Comparison of ENCODE assay signal across 8 cellular contexts in genomic region chr10:11742009-11742778, GRCh38. TPM values are rescaled to one million over a fixed set of nuclear protein-coding genes. Genes with fewer than 3 reads are reported as not detected.
DNase-seq lines count a peak whose midpoint lies in the region; ATAC-seq and TF ChIP-seq lines count a peak whose summit lies in the region.

Gene ECHDC3, plus strand, starts transcription at chr10:11742382. Its CDS starts 195 bp downstream, at chr10:11742577.

- DNase-seq in OCI-M1 (lab: John Stamatoyannopoulos, UW): peak; percentile 14
- peak; percentile 38 for DNase-seq in activated naive CD8-positive, alpha-beta T cell treated with anti-CD3 and anti-CD28 coated beads, Interleukin-2, amount 50 U/mL, for 24 hours
- DNase-seq in heart left ventricle: peak; percentile 68 to 86 (median 80)
- DNase-seq in retinal pigment epithelial cell (ENCODE audit: low read depth): no peak
- no peak for DNase-seq in GOT3 (lab: John Stamatoyannopoulos, UW)
- no peak for DNase-seq in NOMO-1 (lab: John Stamatoyannopoulos, UW; ENCODE audit: unreplicated experiment in 2 of 2)

- H3K9me3 Mint-ChIP-seq in activated naive CD8-positive, alpha-beta T cell treated with anti-CD3 and anti-CD28 coated beads, Interleukin-2, amount 50 U/mL, for 24 hours: peaks cover 5% of the 10 kb centered on the region

- H3K36me3 Mint-ChIP-seq in activated naive CD8-positive, alpha-beta T cell treated with anti-CD3 and anti-CD28 coated beads, Interleukin-2, amount 50 U/mL, for 24 hours (ENCODE audit: low read depth): peaks cover 4% of the 10 kb centered on the region

- H3K4me3 ChIP-seq in heart left ventricle (peak within 1 kb of the TSS; percentile 46 to 90 (median 66)), retinal pigment epithelial cell (ENCODE audit: low read length) (peak within 1 kb of the TSS; percentile 61)

- peak within 1 kb of the TSS; percentile 78 to 99 (median 92) for H3K27ac ChIP-seq in heart left ventricle

- H3K27me3 ChIP-seq in heart left ventricle: peaks cover 0 to 7% (median 0%) of the 10 kb centered on the region in 9 donors

- TF ChIP-seq POLR2A in GM18505 (IDR thresholded peaks at IDR 0.05; ENCODE audit: borderline replicate concordance, extremely low read depth, insufficient read depth, insufficient read length) (no peak), heart left ventricle (IDR thresholded peaks at IDR 0.05) (peak in 1 of 2 donors; percentile 66)

- no peaks in the 10 kb centered on the region for H3K36me3 ChIP-seq in heart left ventricle

- ATAC-seq in GM18505 (IDR thresholded peaks at IDR 0.05; ENCODE audit: unreplicated experiment) (peak; percentile 64), HG02642 (IDR thresholded peaks at IDR 0.05; ENCODE audit: poor library complexity, unreplicated experiment) (peak; percentile 74), heart left ventricle (peak; percentile 44 to 90 (median 78))
- peak; percentile 66 for ATAC-seq in activated naive CD8-positive, alpha-beta T cell treated with anti-CD3 and anti-CD28 coated beads, Interleukin-2, amount 50 U/mL, for 24 hours

- peaks cover 40% of the 10 kb centered on the region for H3K27me3 Mint-ChIP-seq in activated naive CD8-positive, alpha-beta T cell treated with anti-CD3 and anti-CD28 coated beads, Interleukin-2, amount 50 U/mL, for 24 hours

- no peak within 1 kb of the TSS for H3K27ac Mint-ChIP-seq in activated naive CD8-positive, alpha-beta T cell treated with anti-CD3 and anti-CD28 coated beads, Interleukin-2, amount 50 U/mL, for 24 hours

- 1 to 6% (median 4%) methylated on average over 13 to 93 of the region's 93 CpGs for WGBS in heart left ventricle, 4 donors

- TF ChIP-seq CTCF in heart left ventricle (IDR thresholded peaks at IDR 0.05) (no peak), retinal pigment epithelial cell (conservative IDR thresholded peaks at IDR 0.05; ENCODE audit: low read depth, low read length) (no peak)

- H3K4me1 Mint-ChIP-seq in activated naive CD8-positive, alpha-beta T cell treated with anti-CD3 and anti-CD28 coated beads, Interleukin-2, amount 50 U/mL, for 24 hours: peaks cover 9% of the 10 kb centered on the region

- peak within 1 kb of the TSS; percentile 62 for H3K4me3 Mint-ChIP-seq in activated naive CD8-positive, alpha-beta T cell treated with anti-CD3 and anti-CD28 coated beads, Interleukin-2, amount 50 U/mL, for 24 hours

- intact Hi-C loops in heart left ventricle (cut with DNase I): loop anchor here in 1 of 10 donors (5.0 kb wide), 1 partner anchor 230 kb away; no protein-coding TSS in a partner anchor

- peaks cover 0 to 32% (median 12%) of the 10 kb centered on the region in 12 donors for H3K4me1 ChIP-seq in heart left ventricle

- no peaks in the 10 kb centered on the region for H3K9me3 ChIP-seq in heart left ventricle

RNA-seq across cellular contexts. Expression of gene ECHDC3, which starts in this region (rescaled TPM):
- 100 to 1,000 TPM in 3 of 9 donors, 10 to 100 TPM in 6; 36.8 to 554 (median 66.1) TPM for total RNA-seq in heart left ventricle
- 100 to 1,000 TPM in 1 of 2 donors, 10 to 100 TPM in 1; 30.2 to 115 TPM for polyA plus RNA-seq in heart left ventricle

Comparison
In these comparisons a context has a peak if more than half of its experiments do, and no peak if none do; other contexts are left out.
1. DNase-seq: peak in OCI-M1 (single experiment), activated naive CD8-positive, alpha-beta T cell treated with anti-CD3 and anti-CD28 coated beads, Interleukin-2, amount 50 U/mL, for 24 hours (single experiment) and heart left ventricle (5 of 5); none in retinal pigment epithelial cell (single experiment), GOT3 (single experiment) and NOMO-1 (0 of 2).
2. Peak in every context shown above with its lines, with median percentiles within 50 percentile points of each other: ATAC-seq.